In genomic region chr10:73743327-73743904, GRCh38 we compare ENCODE assay signal across 8 cellular contexts. TPM values are rescaled to one million over a fixed set of nuclear protein-coding genes. Genes with fewer than 3 reads are reported as not detected.
DNase-seq lines count a peak whose midpoint lies in the region; ATAC-seq, FAIRE-seq and TF ChIP-seq lines count a peak whose summit lies in the region.

No MANE protein-coding gene starts in this region.

- H3K79me2 ChIP-seq in K562 (ENCODE audit: control insufficient read depth, insufficient read depth, low read length): peaks cover 56% of the 10 kb centered on the region

- TSS peak; percentile 93 for BruUV-seq in K562 (replicated peaks; lab: Mats Ljungman, UMichigan)

- H3K27ac Mint-ChIP-seq in activated T-cell treated with anti-CD3 and anti-CD28 coated beads, Interleukin-2, amount 50 U/mL, for 72 hours: peak overlapping the region; percentile 100

- peak overlapping the region; percentile 92 to 99 for H3K9ac ChIP-seq in K562 (ENCODE audit: insufficient read depth in 1 of 2, low read depth in 2 of 2, low read length in 2 of 2)

- peaks cover 46% of the 10 kb centered on the region for H3K4me1 Mint-ChIP-seq in activated T-cell treated with anti-CD3 and anti-CD28 coated beads, Interleukin-2, amount 50 U/mL, for 72 hours (ENCODE audit: low read depth)

- peaks cover 42% of the 10 kb centered on the region for H3K36me3 ChIP-seq in K562 (ENCODE audit: control insufficient read depth, insufficient read depth, low read length)
- peaks cover 36% of the 10 kb centered on the region for H3K36me3 ChIP-seq in lower lobe of right lung
- H3K36me3 ChIP-seq in tibial nerve: peaks cover 0 to 36% (median 7%) of the 10 kb centered on the region in 3 donors

- CTCF ChIA-PET in K562 (lab: Yijun Ruan, JAX; ENCODE audit: low intra/inter-chr PET ratio): no interaction called here

- peak overlapping the region; percentile 72 for H3K4me3 ChIP-seq in K562
- peak overlapping the region; percentile 77 for H3K4me3 ChIP-seq in lower lobe of right lung
- H3K4me3 ChIP-seq in tibial nerve: peak overlapping the region; percentile 74 to 86 (median 78)

- intact Hi-C loops in K562 (cut with micrococcal nuclease) (loop anchor here (5.0 kb wide), 1 partner anchor 91 kb away; no protein-coding TSS in a partner anchor), lower lobe of right lung (cut with DNase I) (no loop called here)

- no peaks in the 10 kb centered on the region for H3K27me3 Mint-ChIP-seq in activated T-cell treated with anti-CD3 and anti-CD28 coated beads, Interleukin-2, amount 50 U/mL, for 72 hours (ENCODE audit: low read depth)

- peak in 1 of 2 experiments; percentile 32; a peak in 2 of 4 replicates for TF ChIP-seq RAD21 in K562 (CRISPR knock-in tag; conservative IDR thresholded peaks at IDR 0.05 in 1 of 2, IDR thresholded peaks at IDR 0.05 in 1 of 2)

- DNase-seq in activated T-cell treated with anti-CD3 and anti-CD28 coated beads, Interleukin-2, amount 50 U/mL, for 72 hours: no peak
- DNase-seq in activated T-cell treated with anti-CD3 and anti-CD28 coated beads for 4 hours (no peak), K562 (ENCODE audit: extremely low read depth in 1 of 4, low spot score in 3 of 4) (peak in 1 of 4 experiments; percentile 11), lower lobe of right lung (no peak), tibial nerve (ENCODE audit: low spot score in 2 of 2) (no peak), iPS-NIHi11 (ENCODE audit: low spot score) (no peak)
- no peak for DNase-seq in activated CD4-positive, alpha-beta T cell treated with anti-CD3 and anti-CD28 coated beads for 1 hour

- peak overlapping the region; percentile 99 for H3K4me2 ChIP-seq in K562 (ENCODE audit: insufficient read depth, low read length)

- H3K27me3 ChIP-seq in K562 (ENCODE audit: control insufficient read depth in 2 of 2, insufficient read depth in 2 of 2, low read length in 2 of 2): no peaks in the 10 kb centered on the region
- H3K27me3 ChIP-seq in lower lobe of right lung (ENCODE audit: low read depth): no peaks in the 10 kb centered on the region
- no peaks in the 10 kb centered on the region for H3K27me3 ChIP-seq in tibial nerve

- H2AFZ ChIP-seq in K562 (ENCODE audit: low read depth, low read length): peak overlapping the region; percentile 95

- H3K4me3 Mint-ChIP-seq in activated T-cell treated with anti-CD3 and anti-CD28 coated beads, Interleukin-2, amount 50 U/mL, for 72 hours: peak overlapping the region; percentile 92 to 99

- no peaks in the 10 kb centered on the region for H3K9me3 Mint-ChIP-seq in activated T-cell treated with anti-CD3 and anti-CD28 coated beads, Interleukin-2, amount 50 U/mL, for 72 hours

- in situ Hi-C loops in K562 (cut with MboI): no loop called here

- TF ChIP-seq CTCF in K562 (IDR thresholded peaks at IDR 0.05 in 2 of 3, conservative IDR thresholded peaks at IDR 0.05 in 1 of 3; ENCODE audit: insufficient read depth in 2 of 3, low read depth in 1 of 3, low read length in 3 of 3) (no peak), lower lobe of right lung (IDR thresholded peaks at IDR 0.05) (no peak), tibial nerve (IDR thresholded peaks at IDR 0.05) (no peak)

- TF ChIP-seq EP300 in K562 (IDR thresholded peaks at IDR 0.05; ENCODE audit: low read length): no peak
- TF ChIP-seq EP300 in tibial nerve (IDR thresholded peaks at IDR 0.05): no peak

- H3K4me1 ChIP-seq in K562 (replicated peaks in 1 of 2; ENCODE audit: control insufficient read depth in 2 of 2, insufficient read depth in 2 of 2, low read length in 2 of 2): peaks cover 5 to 21% of the 10 kb centered on the region in 2 experiments; a peak in 3 of 5 replicates
- peaks cover 40% of the 10 kb centered on the region for H3K4me1 ChIP-seq in lower lobe of right lung
- H3K4me1 ChIP-seq in tibial nerve: peaks cover 4 to 62% (median 22%) of the 10 kb centered on the region in 4 donors

- peaks cover 1 to 4% of the 10 kb centered on the region in 2 donors for H3K36me3 Mint-ChIP-seq in activated T-cell treated with anti-CD3 and anti-CD28 coated beads, Interleukin-2, amount 50 U/mL, for 72 hours (ENCODE audit: insufficient read depth in 2 of 2)

- no peak for ATAC-seq in activated T-cell treated with anti-CD3 and anti-CD28 coated beads, Interleukin-2, amount 50 U/mL, for 72 hours (replicated peaks in 1 of 2)
- ATAC-seq in K562: no peak
- no peak for ATAC-seq in lower lobe of right lung
- no peak for ATAC-seq in GM18519 (IDR thresholded peaks at IDR 0.05; ENCODE audit: low FRiP score, unreplicated experiment)

- no peaks in the 10 kb centered on the region for H3K9me1 ChIP-seq in K562 (ENCODE audit: control insufficient read depth, insufficient read depth, low read length)

- FAIRE-seq in K562 (lab: Jason Lieb, UNC): no peak

- no peaks in the 10 kb centered on the region for H4K20me1 ChIP-seq in K562 (replicated peaks; ENCODE audit: control insufficient read depth, insufficient read depth, low read length)

- POLR2A ChIA-PET in K562 (lab: Yijun Ruan, JAX): interaction anchor here (0.7 to 6.3 kb wide), 19 partner anchors 11 to 1462 kb away, joined by 3 to 118 read pairs (median 4); partner anchors contain the start of genes CHCHD1 and DNAJC9

- WGBS in K562 (ENCODE audit: insufficient coverage, low coverage, missing lambda C conversion rate): 10% methylated on average over 6 of the region's 6 CpGs
- 31 to 32% methylated on average over 6 of the region's 6 CpGs for WGBS in tibial nerve, 2 donors

- H3K27ac ChIP-seq in K562 (ENCODE audit: extremely low read depth, low read depth, low read length): peak overlapping the region; percentile 99
- peak overlapping the region; percentile 95 for H3K27ac ChIP-seq in lower lobe of right lung
- peak overlapping the region; percentile 92 to 98 (median 92) for H3K27ac ChIP-seq in tibial nerve

- H3K9me3 ChIP-seq in K562 (replicated peaks; ENCODE audit: control insufficient read depth, insufficient read depth, low read depth, low read length) (no peaks in the 10 kb centered on the region), lower lobe of right lung (no peaks in the 10 kb centered on the region), tibial nerve (no peaks in the 10 kb centered on the region)

- TF ChIP-seq POLR2A in K562 (conservative IDR thresholded peaks at IDR 0.05): no peak
- no peak for TF ChIP-seq POLR2A in tibial nerve (IDR thresholded peaks at IDR 0.05)

RNA-seq across cellular contexts. Expression of gene SEC24C, which starts 0.8 kb away (rescaled TPM):
- total RNA-seq in activated T-cell treated with anti-CD3 and anti-CD28 coated beads, Interleukin-2, amount 50 U/mL, for 72 hours: 100 to 1,000 TPM; 105 to 119 TPM
- total RNA-seq in K562 (2011; cell fraction: chromatin; rRNA removed; ENCODE audit: low replicate concordance): 185 and 253 TPM in 2 replicates
- total RNA-seq in K562 (2011; cell fraction: nucleolus; rRNA removed): 121 and 131 TPM in 2 replicates
- 132 and 136 TPM in 2 replicates for total RNA-seq in K562 (2011; cell fraction: nucleoplasm; rRNA removed)
- total RNA-seq in K562 (2014; rRNA removed) (70.5 and 99.4 TPM in 2 replicates), K562 (2014; rRNA removed; fragmentation: Illumina TruSeq; extraction: Trizol) (48.6 and 48.7 TPM in 2 replicates), K562 (2015; rRNA removed; fragmentation: Illumina TruSeq; extraction: Trizol) (55.5 and 59.4 TPM in 2 replicates), K562 (2021) (103 and 115 TPM in 2 replicates), lower lobe of right lung (71.4 TPM), tibial nerve (10 to 100 TPM; 42.0 to 61.2 (median 43.3) TPM)
- polyA plus RNA-seq in K562 (2011; rRNA removed) (97.4 and 150 TPM in 2 replicates), K562 (2014; fragmentation: Illumina TruSeq; extraction: Trizol) (108 and 110 TPM in 2 replicates), K562 (2014; fragmentation: Nextera tagmentation; extraction: Ambion mirVana) (10 to 100 TPM; 19.0 to 88.4 TPM), K562 (2014; rRNA removed) (64.7 and 68.8 TPM in 2 replicates)
- polyA plus RNA-seq in K562 (2011; cell fraction: cytosol; rRNA removed): 116 and 140 TPM in 2 replicates
- 227 TPM in 2 replicates for polyA plus RNA-seq in K562 (2011; cell fraction: nucleus; rRNA removed)
- 94.4 and 137 TPM in 2 replicates for polyA plus RNA-seq in K562 (2012)
- 164 and 184 TPM in 2 replicates for polyA minus RNA-seq in K562 (2011; rRNA and poly(A)+ RNA removed)
- 98.3 and 102 TPM in 2 replicates for polyA minus RNA-seq in K562 (2011; cell fraction: cytosol; rRNA and poly(A)+ RNA removed)
- polyA minus RNA-seq in K562 (2011; cell fraction: nucleus; rRNA and poly(A)+ RNA removed): 40.7 and 54.6 TPM in 2 replicates

RNA-seq across cellular contexts. Expression of gene CHCHD1, which starts 38.4 kb away (rescaled TPM):
- 10 to 100 TPM; 22.5 to 23.5 TPM for total RNA-seq in activated T-cell treated with anti-CD3 and anti-CD28 coated beads, Interleukin-2, amount 50 U/mL, for 72 hours
- 21.6 and 37.5 TPM in 2 replicates for total RNA-seq in K562 (2011; cell fraction: chromatin; rRNA removed; ENCODE audit: low replicate concordance)
- 20.1 and 25.8 TPM in 2 replicates for total RNA-seq in K562 (2011; cell fraction: nucleolus; rRNA removed)
- 37.9 and 46.2 TPM in 2 replicates for total RNA-seq in K562 (2011; cell fraction: nucleoplasm; rRNA removed)
- total RNA-seq in K562 (2014; rRNA removed) (82.9 and 130 TPM in 2 replicates), K562 (2014; rRNA removed; fragmentation: Illumina TruSeq; extraction: Trizol) (68.2 and 79.6 TPM in 2 replicates), K562 (2015; rRNA removed; fragmentation: Illumina TruSeq; extraction: Trizol) (69.6 and 83.4 TPM in 2 replicates), K562 (2021) (52.9 and 54.9 TPM in 2 replicates), lower lobe of right lung (21.1 TPM), tibial nerve (10 to 100 TPM in 3 of 4 donors, 1 to 10 TPM in 1; 8.2 to 33.0 (median 16.2) TPM)
- polyA plus RNA-seq in K562 (2011; rRNA removed) (84.9 and 110 TPM in 2 replicates), K562 (2014; fragmentation: Illumina TruSeq; extraction: Trizol) (59.5 and 75.0 TPM in 2 replicates), K562 (2014; fragmentation: Nextera tagmentation; extraction: Ambion mirVana) (100 to 1,000 TPM in 1 of 2 experiments, 10 to 100 TPM in 1; 89.7 to 114 TPM), K562 (2014; rRNA removed) (126 and 135 TPM in 2 replicates)
- polyA plus RNA-seq in K562 (2011; cell fraction: cytosol; rRNA removed): 54.8 and 55.0 TPM in 2 replicates
- 33.4 and 48.1 TPM in 2 replicates for polyA plus RNA-seq in K562 (2011; cell fraction: nucleus; rRNA removed)
- 70.3 and 131 TPM in 2 replicates for polyA plus RNA-seq in K562 (2012)
- 21.0 and 21.1 TPM in 2 replicates for polyA minus RNA-seq in K562 (2011; rRNA and poly(A)+ RNA removed)
- 11.0 and 14.1 TPM in 2 replicates for polyA minus RNA-seq in K562 (2011; cell fraction: cytosol; rRNA and poly(A)+ RNA removed)
- polyA minus RNA-seq in K562 (2011; cell fraction: nucleus; rRNA and poly(A)+ RNA removed): 11.0 and 27.2 TPM in 2 replicates

RNA-seq across cellular contexts. Expression of gene ZSWIM8, which starts 42.0 kb away (rescaled TPM):
- 10 to 100 TPM; 72.0 to 81.3 TPM for total RNA-seq in activated T-cell treated with anti-CD3 and anti-CD28 coated beads, Interleukin-2, amount 50 U/mL, for 72 hours
- total RNA-seq in K562 (2011; cell fraction: chromatin; rRNA removed; ENCODE audit: low replicate concordance): 202 and 543 TPM in 2 replicates
- 249 and 295 TPM in 2 replicates for total RNA-seq in K562 (2011; cell fraction: nucleolus; rRNA removed)
- 177 and 202 TPM in 2 replicates for total RNA-seq in K562 (2011; cell fraction: nucleoplasm; rRNA removed)
- total RNA-seq in K562 (2014; rRNA removed) (21.9 and 34.2 TPM in 2 replicates), K562 (2014; rRNA removed; fragmentation: Illumina TruSeq; extraction: Trizol) (14.9 and 15.0 TPM in 2 replicates), K562 (2015; rRNA removed; fragmentation: Illumina TruSeq; extraction: Trizol) (26.7 and 30.0 TPM in 2 replicates), K562 (2021) (43.4 and 45.6 TPM in 2 replicates), lower lobe of right lung (125 TPM), tibial nerve (100 to 1,000 TPM; 104 to 138 (median 121) TPM)
- polyA plus RNA-seq in K562 (2011; rRNA removed) (35.1 and 76.4 TPM in 2 replicates), K562 (2014; fragmentation: Illumina TruSeq; extraction: Trizol) (40.7 and 51.3 TPM in 2 replicates), K562 (2014; fragmentation: Nextera tagmentation; extraction: Ambion mirVana) (1 to 10 TPM; 5.6 to 6.2 TPM), K562 (2014; rRNA removed) (38.4 and 47.8 TPM in 2 replicates)
- 51.3 and 87.4 TPM in 2 replicates for polyA plus RNA-seq in K562 (2011; cell fraction: cytosol; rRNA removed)
- polyA plus RNA-seq in K562 (2011; cell fraction: nucleus; rRNA removed): 367 and 476 TPM in 2 replicates
- 41.4 and 84.7 TPM in 2 replicates for polyA plus RNA-seq in K562 (2012)
- 34.3 and 47.0 TPM in 2 replicates for polyA minus RNA-seq in K562 (2011; rRNA and poly(A)+ RNA removed)
- polyA minus RNA-seq in K562 (2011; cell fraction: cytosol; rRNA and poly(A)+ RNA removed): 38.9 and 42.1 TPM in 2 replicates
- polyA minus RNA-seq in K562 (2011; cell fraction: nucleus; rRNA and poly(A)+ RNA removed): 56.4 and 72.0 TPM in 2 replicates

RNA-seq across cellular contexts. Expression of gene AGAP5, which starts 45.5 kb away (rescaled TPM):
- 10 to 100 TPM in 1 of 2 donors, 1 to 10 TPM in 1; 9.8 to 11.5 TPM for total RNA-seq in activated T-cell treated with anti-CD3 and anti-CD28 coated beads, Interleukin-2, amount 50 U/mL, for 72 hours
- total RNA-seq in K562 (2011; cell fraction: chromatin; rRNA removed; ENCODE audit: low replicate concordance): 22.4 and 44.9 TPM in 2 replicates
- total RNA-seq in K562 (2011; cell fraction: nucleolus; rRNA removed): 12.0 and 15.7 TPM in 2 replicates
- total RNA-seq in K562 (2011; cell fraction: nucleoplasm; rRNA removed): 23.0 and 30.7 TPM in 2 replicates
- total RNA-seq in K562 (2014; rRNA removed) (1.2 and 3.5 TPM in 2 replicates), K562 (2014; rRNA removed; fragmentation: Illumina TruSeq; extraction: Trizol) (3.7 and 5.3 TPM in 2 replicates), K562 (2015; rRNA removed; fragmentation: Illumina TruSeq; extraction: Trizol) (6.1 and 6.2 TPM in 2 replicates), K562 (2021) (5.1 and 5.6 TPM in 2 replicates), lower lobe of right lung (9.1 TPM), tibial nerve (10 to 100 TPM in 1 of 4 donors, 1 to 10 TPM in 3; 7.8 to 13.8 (median 8.8) TPM)
- polyA plus RNA-seq in K562 (2011; rRNA removed) (7.5 and 10.1 TPM in 2 replicates), K562 (2014; fragmentation: Illumina TruSeq; extraction: Trizol) (5.4 and 7.0 TPM in 2 replicates), K562 (2014; fragmentation: Nextera tagmentation; extraction: Ambion mirVana) (under 1 TPM; 0.32 to 0.66 TPM), K562 (2014; rRNA removed) (5.0 and 6.8 TPM in 2 replicates)
- polyA plus RNA-seq in K562 (2011; cell fraction: cytosol; rRNA removed): 4.1 and 5.4 TPM in 2 replicates
- 35.9 and 45.0 TPM in 2 replicates for polyA plus RNA-seq in K562 (2011; cell fraction: nucleus; rRNA removed)
- polyA plus RNA-seq in K562 (2012): 3.9 and 9.2 TPM in 2 replicates
- 5.3 and 5.7 TPM in 2 replicates for polyA minus RNA-seq in K562 (2011; rRNA and poly(A)+ RNA removed)
- 1.2 and 2.4 TPM in 2 replicates for polyA minus RNA-seq in K562 (2011; cell fraction: cytosol; rRNA and poly(A)+ RNA removed)
- polyA minus RNA-seq in K562 (2011; cell fraction: nucleus; rRNA and poly(A)+ RNA removed): 4.8 and 9.8 TPM in 2 replicates
